In the genomic region with DNA sequence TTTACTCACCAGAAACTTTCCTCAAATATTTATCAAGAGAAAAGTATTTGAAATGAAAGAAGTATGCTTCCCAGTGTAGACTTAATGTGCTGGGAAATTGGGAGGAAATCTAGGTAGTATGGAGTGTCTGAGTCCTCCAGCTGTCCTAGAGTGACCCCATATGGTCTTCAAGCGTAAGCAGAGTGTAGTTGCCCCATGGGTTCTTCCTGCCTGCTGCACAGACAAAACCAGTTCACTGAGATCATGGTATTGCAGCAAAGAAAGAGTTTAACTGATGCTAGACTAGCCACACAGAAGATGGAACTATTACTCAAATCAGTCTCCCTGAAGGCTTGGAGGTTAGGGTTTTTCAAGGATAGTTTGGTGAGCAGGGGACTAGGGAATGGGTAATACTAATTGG, we compare ENCODE assay signal across 19 cellular contexts.
DNase-seq lines count a peak whose midpoint lies in the region; TF ChIP-seq lines count a peak whose summit lies in the region.
"Had no signal": no experiment of that assay in that cellular context is flagged by ENCODE, and none has a peak within 500 bp of the region (broad histone marks: within the 10 kb centered on the region; RNA-seq: fewer than 3 reads in every experiment).

No MANE protein-coding gene starts in this region.

- no peaks in the 10 kb centered on the region for H3K4me1 ChIP-seq in parathyroid adenoma
- H3K4me1 ChIP-seq: SJSA1, tibial artery had no signal

- H3K9ac ChIP-seq in parathyroid adenoma = no peak overlapping the region

- in situ Hi-C loops in astrocyte of the cerebellum (cut with HindIII; ENCODE audit: low sequenced_read_pairs) = no loop called here
- in situ Hi-C loops in ACHN (cut with HindIII; ENCODE audit: low pct_ligation_motif_present, low pct_unique_long_range_greater_than_20kb, low sequenced_read_pairs) = no loop called here

- no peak overlapping the region for H3K27ac ChIP-seq in parathyroid adenoma
- H3K27ac ChIP-seq: dorsolateral prefrontal cortex, SJSA1, tibial artery had no signal

- no peaks in the 10 kb centered on the region for H3K27me3 ChIP-seq in parathyroid adenoma (ENCODE audit: control insufficient read depth, insufficient read depth, low read length)
- H3K27me3 ChIP-seq: SJSA1, tibial artery had no signal

- H3K4me3 ChIP-seq in astrocyte of the cerebellum (ENCODE audit: low read depth, low read length) = no peak overlapping the region
- no peak overlapping the region for H3K4me3 ChIP-seq in parathyroid adenoma (ENCODE audit: low read depth, low read length)
- H3K4me3 ChIP-seq: dorsolateral prefrontal cortex, lung, SJSA1, tibial artery had no signal

- H3K79me2 ChIP-seq in parathyroid adenoma = no peaks in the 10 kb centered on the region

- H3K4me2 ChIP-seq in parathyroid adenoma (ENCODE audit: low read length) = no peak overlapping the region

- TF ChIP-seq CTCF in LNCAP (IDR thresholded peaks at IDR 0.05) = 0 out of 2 replicates have a peak, but pooled peaks have one; percentile 25
- peak; percentile 14 for TF ChIP-seq CTCF in astrocyte of the cerebellum (IDR thresholded peaks at IDR 0.05; ENCODE audit: low read depth, low read length, missing control alignments)
- peak; percentile 37 for TF ChIP-seq CTCF in parathyroid adenoma (IDR thresholded peaks at IDR 0.05)

- no peak overlapping the region for H2AFZ ChIP-seq in parathyroid adenoma

- H3K9me3 ChIP-seq in parathyroid adenoma (ENCODE audit: control insufficient read depth, low read length) = no peaks in the 10 kb centered on the region
- H3K9me3 ChIP-seq: SJSA1, tibial artery had no signal

- H3K36me3 ChIP-seq in parathyroid adenoma (ENCODE audit: control insufficient read depth, insufficient read depth, low read length) = no peaks in the 10 kb centered on the region
- H3K36me3 ChIP-seq: SJSA1, tibial artery had no signal

- DNase-seq in DMS 273 (lab: John Stamatoyannopoulos, UW; ENCODE audit: unreplicated experiment) (peak; percentile 12), DMS 273 treated with DMSO at 0.1 percent for 48 hours (lab: John Stamatoyannopoulos, UW) (no peak), astrocyte of the cerebellum (ENCODE audit: low read depth) (no peak), NCI-H345 treated with DMSO at 0.1 percent for 48 hours (lab: John Stamatoyannopoulos, UW; ENCODE audit: unreplicated experiment) (no peak), activated gamma-delta T cell treated with Interleukin-2 at 50 U/mL for 16 hours (no peak), ACHN (no peak)
- DNase-seq: 8988T; activated effector memory CD4-positive, alpha-beta T cell treated with anti-CD3 and anti-CD28 coated beads, Interleukin-2, amount 50 U/mL, for 16 hours; CD4-positive, alpha-beta memory T cell; dorsolateral prefrontal cortex; GOT3; Karpas-422; NCI-H1930; NK-92 treated with Interleukin-12 subunit alpha and Interleukin-12 subunit beta, amount 100 ng/mL, for 24 hours; tibial artery had no signal
